Comparison of ENCODE assay signal across 1 cellular context in genomic region chr16:67165121-67166034, GRCh38.
TF ChIP-seq lines count a peak whose summit lies in the region.

No MANE protein-coding gene starts in this region.

TF ChIP-seq in K562, 482 proteins besides CTCF, POLR2A, EP300 and RAD21:
- TF ChIP-seq HNRNPL (IDR thresholded peaks at IDR 0.05; ENCODE audit: low read depth, low read length) (peak; percentile 68; the same call in 1 of the 2 replicates), XRCC4 (IDR thresholded peaks at IDR 0.05; ENCODE audit: extremely low read depth, insufficient read depth, insufficient read length) (no peak), TEAD4 (IDR thresholded peaks at IDR 0.05; ENCODE audit: low read length) (no peak), TEAD4 (CRISPR knock-in tag; IDR thresholded peaks at IDR 0.05; ENCODE audit: borderline replicate concordance) (no peak), OTX1 (CRISPR knock-in tag; IDR thresholded peaks at IDR 0.05) (no peak), BCOR (IDR thresholded peaks at IDR 0.05) (peak; percentile 20; the same call in 1 of the 2 replicates), ZFX (CRISPR knock-in tag; IDR thresholded peaks at IDR 0.05) (peak; percentile 10; the same call in 1 of the 2 replicates), IRF1 (CRISPR knock-in tag; IDR thresholded peaks at IDR 0.05; ENCODE audit: borderline replicate concordance) (no peak), PRPF4 (IDR thresholded peaks at IDR 0.05; ENCODE audit: insufficient read depth, low read depth, low read length, poor library complexity, severe bottlenecking) (peak; percentile 64), PPARD (CRISPR knock-in tag; IDR thresholded peaks at IDR 0.05) (no peak), ATF3 (IDR thresholded peaks at IDR 0.05) (peak; percentile 49; the same call in 1 of the 2 replicates), ATF3 (CRISPR knock-in tag; conservative IDR thresholded peaks at IDR 0.05) (no peak), TGIF2 (CRISPR knock-in tag; IDR thresholded peaks at IDR 0.05) (0 out of 2 replicates have a peak, but pooled peaks have one; percentile 6), POLR2G (IDR thresholded peaks at IDR 0.05; ENCODE audit: low read depth, low read length) (peak; percentile 54), PCBP1 (IDR thresholded peaks at IDR 0.05; ENCODE audit: low read depth, low read length, poor library complexity, severe bottlenecking) (peak; percentile 49), ID3 (CRISPR knock-in tag; IDR thresholded peaks at IDR 0.05) (no peak), ID3 (tag; IDR thresholded peaks at IDR 0.05) (0 out of 2 replicates have a peak, but pooled peaks have one; percentile 2), ZBTB33 (CRISPR knock-in tag; IDR thresholded peaks at IDR 0.05) (peak; percentile 99), ZBTB7A (IDR thresholded peaks at IDR 0.05; ENCODE audit: borderline replicate concordance, control insufficient read depth, low read depth, low read length) (0 out of 2 replicates have a peak, but pooled peaks have one; percentile 1), ZNF354B (CRISPR knock-in tag; IDR thresholded peaks at IDR 0.05) (no peak), HIVEP1 (CRISPR knock-in tag; IDR thresholded peaks at IDR 0.05) (no peak), RBM14 (IDR thresholded peaks at IDR 0.05; ENCODE audit: borderline replicate concordance, insufficient read depth, low read depth, low read length) (peak; percentile 57; the same call in 1 of the 2 replicates), IRF2 (CRISPR knock-in tag; IDR thresholded peaks at IDR 0.05) (no peak)
